8 cellular contexts compared by ENCODE assay signal in the genomic region with DNA sequence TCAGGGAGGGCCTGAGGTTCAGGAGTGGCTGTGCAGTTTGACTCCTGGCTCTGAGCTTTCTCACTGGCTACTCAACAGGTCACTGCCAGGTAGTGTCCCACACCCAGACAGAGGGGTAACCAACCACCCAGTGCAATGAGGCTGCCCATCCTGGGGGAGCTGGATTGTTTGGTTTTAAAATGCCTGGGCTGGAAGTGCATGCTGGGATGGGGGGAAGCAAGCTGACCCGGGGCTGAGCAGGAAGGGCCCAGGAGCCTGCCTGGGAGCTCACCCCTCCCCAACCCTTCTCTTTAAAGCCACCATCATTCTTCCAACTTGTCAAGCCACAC. TPM values are rescaled to one million over a fixed set of nuclear protein-coding genes. Genes with fewer than 3 reads are reported as not detected.
DNase-seq lines count a peak whose midpoint lies in the region; ATAC-seq and TF ChIP-seq lines count a peak whose summit lies in the region.

No MANE protein-coding gene starts in this region.

- no peak overlapping the region for H3K27ac ChIP-seq in MM.1S (ENCODE audit: low read length)

- H3F3A ChIP-seq in MM.1S (ENCODE audit: insufficient read depth, low read length) = no peaks in the 10 kb centered on the region

- no peaks in the 10 kb centered on the region for H3K9me3 Mint-ChIP-seq in effector memory CD8-positive, alpha-beta T cell

- peak overlapping the region in 1 of 2 donors; percentile 93 for H3K27ac Mint-ChIP-seq in effector memory CD8-positive, alpha-beta T cell

- H3K4me3 ChIP-seq in MM.1S (ENCODE audit: low read length) = 0 out of 2 replicates have a peak overlapping the region, but pooled peaks have one; percentile 10
- H3K4me3 ChIP-seq in skeletal muscle satellite cell (ENCODE audit: low read length) = peak overlapping the region; percentile 67
- H3K4me3 ChIP-seq in mucosa of descending colon = no peak overlapping the region

- TF ChIP-seq CTCF in MM.1S (IDR thresholded peaks at IDR 0.05; ENCODE audit: low read length) (no peak), mucosa of descending colon (IDR thresholded peaks at IDR 0.05) (no peak)

- H3K4me1 Mint-ChIP-seq in effector memory CD8-positive, alpha-beta T cell (ENCODE audit: low read depth in 2 of 2) = peaks cover 8% of the 10 kb centered on the region in 2 donors

- intact Hi-C loops in posterior vena cava (cut with DNase I) (no loop called here), mucosa of descending colon (cut with DNase I, micrococcal nuclease) (no loop called here)

- H3K4me3 Mint-ChIP-seq in effector memory CD8-positive, alpha-beta T cell = peak overlapping the region; percentile 90 to 92

- H3K79me2 ChIP-seq in MM.1S (ENCODE audit: low read length) = no peaks in the 10 kb centered on the region

- H3K36me3 ChIP-seq in MM.1S (replicated peaks; ENCODE audit: insufficient read depth, low read length) (no peaks in the 10 kb centered on the region), skeletal muscle satellite cell (ENCODE audit: insufficient read depth, low read length) (no peaks in the 10 kb centered on the region), mucosa of descending colon (ENCODE audit: low read depth) (no peaks in the 10 kb centered on the region)

- H3K9ac ChIP-seq in MM.1S (ENCODE audit: low read length) (no peak overlapping the region), skeletal muscle satellite cell (ENCODE audit: low read depth, low read length) (peak overlapping the region; percentile 84)

- H3K27me3 ChIP-seq in MM.1S (replicated peaks; ENCODE audit: insufficient read depth, low read length) = no peaks in the 10 kb centered on the region
- peaks cover 15% of the 10 kb centered on the region for H3K27me3 ChIP-seq in skeletal muscle satellite cell (ENCODE audit: control insufficient read depth, insufficient read depth, low read length)

- H4K20me1 ChIP-seq in MM.1S (ENCODE audit: insufficient read depth, low read length) = no peaks in the 10 kb centered on the region

- peak overlapping the region; percentile 91; the same call in 1 of the 2 replicates for H3K4me2 ChIP-seq in MM.1S (ENCODE audit: low read depth, low read length)
- H3K4me2 ChIP-seq in skeletal muscle satellite cell (ENCODE audit: low read length) = peak overlapping the region; percentile 90

- H3K36me3 Mint-ChIP-seq in effector memory CD8-positive, alpha-beta T cell (ENCODE audit: insufficient read depth) = peaks cover 5% of the 10 kb centered on the region

- DNase-seq in MM.1S (no peak), posterior vena cava (ENCODE audit: low spot score) (no peak), mucosa of descending colon (no peak)
- DNase-seq in effector memory CD8-positive, alpha-beta T cell = no peak

- H3K4me1 ChIP-seq in MM.1S (ENCODE audit: low read length) (no peaks in the 10 kb centered on the region), skeletal muscle satellite cell (ENCODE audit: control insufficient read depth, insufficient read depth, low read length) (peaks cover 7% of the 10 kb centered on the region), mucosa of descending colon (ENCODE audit: low read depth) (peaks cover 4% of the 10 kb centered on the region)

- no peak overlapping the region for H2AFZ ChIP-seq in MM.1S (ENCODE audit: low read length)

- H3K9me3 ChIP-seq in MM.1S (replicated peaks; ENCODE audit: insufficient read depth, low read length) (no peaks in the 10 kb centered on the region), skeletal muscle satellite cell (replicated peaks; ENCODE audit: low read length) (no peaks in the 10 kb centered on the region), mucosa of descending colon (no peaks in the 10 kb centered on the region)

- H3K27me3 Mint-ChIP-seq in effector memory CD8-positive, alpha-beta T cell = no peaks in the 10 kb centered on the region

- no peaks in the 10 kb centered on the region for H3K9me2 ChIP-seq in MM.1S (replicated peaks; ENCODE audit: insufficient read depth, low read length)

- ATAC-seq in GM18498 (IDR thresholded peaks at IDR 0.05; ENCODE audit: unreplicated experiment) (peak; percentile 3), GM18867 (IDR thresholded peaks at IDR 0.05; ENCODE audit: unreplicated experiment) (no peak), HG02678 (IDR thresholded peaks at IDR 0.05; ENCODE audit: unreplicated experiment) (no peak), mucosa of descending colon (no peak)
- no peak for ATAC-seq in effector memory CD8-positive, alpha-beta T cell (replicated peaks)

RNA-seq across cellular contexts. Expression of gene ABHD12B, which starts 12.6 kb away (rescaled TPM):
- total RNA-seq in skeletal muscle satellite cell (2012; rRNA removed) = not detected in 2 replicates
- not detected for total RNA-seq in posterior vena cava
- 10 to 100 TPM in 2 of 3 donors, 1 to 10 TPM in 1; 3.1 to 16.2 (median 14.2) TPM for total RNA-seq in mucosa of descending colon

RNA-seq across cellular contexts. Expression of gene NIN, which starts 28.3 kb away (rescaled TPM):
- total RNA-seq in skeletal muscle satellite cell (2012; rRNA removed) = 26.0 and 33.0 TPM in 2 replicates
- total RNA-seq in posterior vena cava (10 to 100 TPM; 34.9 to 45.9 TPM), mucosa of descending colon (10 to 100 TPM; 20.5 to 36.3 (median 27.9) TPM)

Comparison
In these comparisons a context has a peak if more than half of its experiments do, and no peak if none do; other contexts are left out.
1. RNA of gene ABHD12B, which starts 12.6 kb away (total RNA-seq): 3.1 to 16.2 TPM in mucosa of descending colon; not detected in posterior vena cava; every median in the first group is over 4 times any median in the second.